ENCODE assay signal across 26 cellular contexts in genomic region chrX:42241421-42241820, GRCh38.
DNase-seq lines count a peak whose midpoint lies in the region; ATAC-seq and TF ChIP-seq lines count a peak whose summit lies in the region.
"Had no signal": no experiment of that assay in that cellular context is flagged by ENCODE, and none has a peak within 500 bp of the region (broad histone marks: within the 10 kb centered on the region; RNA-seq: fewer than 3 reads in every experiment).

No MANE protein-coding gene starts in this region.

- DNase-seq in AG10803 (ENCODE audit: low read depth) (peak; percentile 5), HT1080 (ENCODE audit: low read depth) (peak; percentile 29), astrocyte of the hippocampus (ENCODE audit: low read depth, low spot score) (peak; percentile 44), iPS-NIHi7 (ENCODE audit: extremely low spot score) (peak; percentile 26)
- no peak for DNase-seq in stimulated activated effector memory CD8-positive, alpha-beta T cell treated with anti-CD3 and anti-CD28 coated beads, Interleukin-12 subunit alpha, Interleukin-12 subunit beta, amount 100 ng/mL, for 72 hours (ENCODE audit: low spot score in 2 of 2)
- no peak for DNase-seq in activated T-helper 2 cell treated with anti-CD3 and anti-CD28 coated beads, Interferon-gamma antibody, Interleukin-2, Interleukin-4, amounts not matched to agents 10 μg/mL and 5 μg/mL and 100 μg/mL, durations not matched to agents 14 hours and 24 hours and 36 hours (ENCODE audit: low spot score)
- DNase-seq: activated CD4-positive, alpha-beta memory T cell treated with anti-CD3 and anti-CD28 coated beads for 36 hours; activated CD4-positive, alpha-beta T cell treated with anti-CD3 and anti-CD28 coated beads for 1 hour; activated naive CD4-positive, alpha-beta T cell treated with anti-CD3 and anti-CD28 coated beads, Interleukin-2, amount 50 U/mL, for 16 hours; CD4-positive, alpha-beta memory T cell; cerebellar nuclear complex; esophagus squamous epithelium; Kasumi-1; left colon; NCI-H1694; NCI-H2171; PC-9; SK-N-SH; stimulated activated naive B cell treated with anti-CD40 and anti-IgM and Interleukin-4, amounts not matched to agents 10 μg/mL and 1 μg/mL and 100 μg/mL, for 72 hours; T-helper 17 cell had no signal

- no peak for TF ChIP-seq CTCF in AG10803 (conservative IDR thresholded peaks at IDR 0.05; ENCODE audit: low read length)

- no peak overlapping the region for H3K4me3 ChIP-seq in AG10803 (ENCODE audit: low read length)
- H3K4me3 ChIP-seq: esophagus squamous epithelium, PC-9 had no signal

- no peaks in the 10 kb centered on the region for H3K36me3 Mint-ChIP-seq in stimulated activated effector memory CD8-positive, alpha-beta T cell treated with anti-CD3 and anti-CD28 coated beads, Interleukin-12 subunit alpha, Interleukin-12 subunit beta, amount 100 ng/mL, for 72 hours
- H3K36me3 Mint-ChIP-seq in activated T-helper 2 cell treated with anti-CD3 and anti-CD28 coated beads, Interferon-gamma antibody, Interleukin-2, Interleukin-4, amounts not matched to agents 10 μg/mL and 5 μg/mL and 100 μg/mL, durations not matched to agents 14 hours and 24 hours and 36 hours (ENCODE audit: low read depth) = no peaks in the 10 kb centered on the region
- H3K36me3 Mint-ChIP-seq: activated CD4-positive, alpha-beta memory T cell treated with anti-CD3 and anti-CD28 coated beads for 36 hours; brain; CD4-positive, alpha-beta memory T cell; stimulated activated naive B cell treated with anti-CD40 and anti-IgM and Interleukin-4, amounts not matched to agents 10 μg/mL and 1 μg/mL and 100 μg/mL, for 72 hours had no signal

- H3K27ac Mint-ChIP-seq in stimulated activated effector memory CD8-positive, alpha-beta T cell treated with anti-CD3 and anti-CD28 coated beads, Interleukin-12 subunit alpha, Interleukin-12 subunit beta, amount 100 ng/mL, for 72 hours = no peak overlapping the region
- H3K27ac Mint-ChIP-seq in activated T-helper 2 cell treated with anti-CD3 and anti-CD28 coated beads, Interferon-gamma antibody, Interleukin-2, Interleukin-4, amounts not matched to agents 10 μg/mL and 5 μg/mL and 100 μg/mL, durations not matched to agents 14 hours and 24 hours and 36 hours = no peak overlapping the region
- H3K27ac Mint-ChIP-seq: activated CD4-positive, alpha-beta memory T cell treated with anti-CD3 and anti-CD28 coated beads for 36 hours; B cell; brain; CD4-positive, alpha-beta memory T cell; stimulated activated naive B cell treated with anti-CD40 and anti-IgM and Interleukin-4, amounts not matched to agents 10 μg/mL and 1 μg/mL and 100 μg/mL, for 72 hours; T-helper 17 cell had no signal

- no peaks in the 10 kb centered on the region for H3K9me3 Mint-ChIP-seq in stimulated activated effector memory CD8-positive, alpha-beta T cell treated with anti-CD3 and anti-CD28 coated beads, Interleukin-12 subunit alpha, Interleukin-12 subunit beta, amount 100 ng/mL, for 72 hours
- no peaks in the 10 kb centered on the region for H3K9me3 Mint-ChIP-seq in activated T-helper 2 cell treated with anti-CD3 and anti-CD28 coated beads, Interferon-gamma antibody, Interleukin-2, Interleukin-4, amounts not matched to agents 10 μg/mL and 5 μg/mL and 100 μg/mL, durations not matched to agents 14 hours and 24 hours and 36 hours
- H3K9me3 Mint-ChIP-seq: activated CD4-positive, alpha-beta memory T cell treated with anti-CD3 and anti-CD28 coated beads for 36 hours had no signal

- ATAC-seq in stimulated activated effector memory CD8-positive, alpha-beta T cell treated with anti-CD3 and anti-CD28 coated beads, Interleukin-12 subunit alpha, Interleukin-12 subunit beta, amount 100 ng/mL, for 72 hours = no peak
- ATAC-seq in HG02981 (IDR thresholded peaks at IDR 0.05; ENCODE audit: unreplicated experiment) (no peak), HG03571 (IDR thresholded peaks at IDR 0.05; ENCODE audit: unreplicated experiment) (no peak)
- ATAC-seq: HepG2; left colon; Right ventricle myocardium inferior; stimulated activated naive B cell treated with anti-CD40 and anti-IgM and Interleukin-4, amounts not matched to agents 10 μg/mL and 1 μg/mL and 100 μg/mL, for 72 hours; T-helper 17 cell had no signal

- H3K4me1 Mint-ChIP-seq in stimulated activated effector memory CD8-positive, alpha-beta T cell treated with anti-CD3 and anti-CD28 coated beads, Interleukin-12 subunit alpha, Interleukin-12 subunit beta, amount 100 ng/mL, for 72 hours = peaks cover 6% of the 10 kb centered on the region
- no peaks in the 10 kb centered on the region for H3K4me1 Mint-ChIP-seq in activated T-helper 2 cell treated with anti-CD3 and anti-CD28 coated beads, Interferon-gamma antibody, Interleukin-2, Interleukin-4, amounts not matched to agents 10 μg/mL and 5 μg/mL and 100 μg/mL, durations not matched to agents 14 hours and 24 hours and 36 hours (ENCODE audit: low read depth)
- H3K4me1 Mint-ChIP-seq: B cell; stimulated activated naive B cell treated with anti-CD40 and anti-IgM and Interleukin-4, amounts not matched to agents 10 μg/mL and 1 μg/mL and 100 μg/mL, for 72 hours; T-helper 17 cell had no signal

- no peak overlapping the region for H3K4me3 Mint-ChIP-seq in stimulated activated effector memory CD8-positive, alpha-beta T cell treated with anti-CD3 and anti-CD28 coated beads, Interleukin-12 subunit alpha, Interleukin-12 subunit beta, amount 100 ng/mL, for 72 hours
- H3K4me3 Mint-ChIP-seq in activated T-helper 2 cell treated with anti-CD3 and anti-CD28 coated beads, Interferon-gamma antibody, Interleukin-2, Interleukin-4, amounts not matched to agents 10 μg/mL and 5 μg/mL and 100 μg/mL, durations not matched to agents 14 hours and 24 hours and 36 hours (ENCODE audit: low read depth) = no peak overlapping the region
- H3K4me3 Mint-ChIP-seq: activated CD4-positive, alpha-beta memory T cell treated with anti-CD3 and anti-CD28 coated beads for 36 hours; B cell; brain; CD4-positive, alpha-beta memory T cell; stimulated activated naive B cell treated with anti-CD40 and anti-IgM and Interleukin-4, amounts not matched to agents 10 μg/mL and 1 μg/mL and 100 μg/mL, for 72 hours; T-helper 17 cell had no signal

- no peaks in the 10 kb centered on the region for H3K27me3 Mint-ChIP-seq in activated T-helper 2 cell treated with anti-CD3 and anti-CD28 coated beads, Interferon-gamma antibody, Interleukin-2, Interleukin-4, amounts not matched to agents 10 μg/mL and 5 μg/mL and 100 μg/mL, durations not matched to agents 14 hours and 24 hours and 36 hours (ENCODE audit: low read depth)
- H3K27me3 Mint-ChIP-seq: activated CD4-positive, alpha-beta memory T cell treated with anti-CD3 and anti-CD28 coated beads for 36 hours; B cell; brain; CD4-positive, alpha-beta memory T cell; T-helper 17 cell had no signal

- intact Hi-C loops in activated T-helper 2 cell treated with anti-CD3 and anti-CD28 coated beads, Interferon-gamma antibody, Interleukin-2, Interleukin-4, amounts not matched to agents 10 μg/mL and 5 μg/mL and 100 μg/mL, durations not matched to agents 14 hours and 24 hours and 36 hours (cut with micrococcal nuclease) = no loop called here

Comparison
In these comparisons a context has a peak if more than half of its experiments do, and no peak if none do; other contexts are left out.
1. DNase-seq: peak in AG10803 (single experiment), HT1080 (single experiment), astrocyte of the hippocampus (single experiment) and iPS-NIHi7 (single experiment); none in stimulated activated effector memory CD8-positive, alpha-beta T cell treated with anti-CD3 and anti-CD28 coated beads, Interleukin-12 subunit alpha, Interleukin-12 subunit beta, amount 100 ng/mL, for 72 hours (0 of 2) and activated T-helper 2 cell treated with anti-CD3 and anti-CD28 coated beads, Interferon-gamma antibody, Interleukin-2, Interleukin-4, amounts not matched to agents 10 μg/mL and 5 μg/mL and 100 μg/mL, durations not matched to agents 14 hours and 24 hours and 36 hours (single experiment).